In the genomic region with DNA sequence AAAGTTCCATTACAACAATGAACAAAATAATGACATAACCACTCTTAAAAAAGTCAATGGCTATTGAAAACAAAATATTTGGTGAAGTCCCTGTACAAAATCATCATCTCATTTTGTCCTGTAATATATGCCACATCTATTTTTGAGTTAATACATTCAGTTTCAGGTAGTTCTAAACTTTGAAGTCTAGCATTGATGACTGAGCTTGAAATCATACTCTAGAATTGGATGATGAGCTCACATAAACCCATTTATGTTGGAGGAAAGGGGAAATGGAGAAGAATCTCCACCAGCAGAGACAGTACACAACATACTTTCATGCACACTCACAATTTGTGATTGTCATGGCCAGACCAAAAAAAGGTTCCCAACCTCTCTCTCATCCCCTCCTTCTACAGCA, we compare ENCODE assay signal across 24 cellular contexts.
A peak's percentile ranks its signal among the peaks of the same experiment; 100 is the strongest.
DNase-seq lines count a peak whose midpoint lies in the region; ATAC-seq, FAIRE-seq and TF ChIP-seq lines count a peak whose summit lies in the region.
"Had no signal": no experiment of that assay in that cellular context is flagged by ENCODE, and none has a peak within 500 bp of the region (broad histone marks: within the 10 kb centered on the region; RNA-seq: fewer than 3 reads in every experiment).

No MANE protein-coding gene starts in this region.

- H3K4me1 Mint-ChIP-seq in CD4-positive, alpha-beta memory T cell: no peaks in the 10 kb centered on the region
- H3K4me1 Mint-ChIP-seq: B cell; CD8-positive, alpha-beta memory T cell had no signal

- no peak for ATAC-seq in RWPE2 (ENCODE audit: low read depth)

- H3K9me3 ChIP-seq in RWPE2 (ENCODE audit: severe bottlenecking) (no peaks in the 10 kb centered on the region), mammary epithelial cell (replicated peaks; ENCODE audit: insufficient read depth, low read length) (no peaks in the 10 kb centered on the region), keratinocyte (ENCODE audit: control insufficient read depth, low read depth, low read length) (no peaks in the 10 kb centered on the region)
- H3K9me3 ChIP-seq in CD4-positive, alpha-beta memory T cell (ENCODE audit: control insufficient read depth in 1 of 2, low read length in 2 of 2): no peaks in the 10 kb centered on the region
- H3K9me3 ChIP-seq: BLaER1 treated with 17β-estradiol and CSF1 and Interleukin-3, amounts not matched to agents 10 nM and 100 nM had no signal

- peaks cover 4 to 28% (median 11%) of the 10 kb centered on the region in 8 donors for H3K9me3 Mint-ChIP-seq in CD4-positive, alpha-beta memory T cell

- dilution Hi-C loops in mammary epithelial cell (cut with HindIII; ENCODE audit: low sequenced_read_pairs) (no loop called here), keratinocyte (cut with MboI; ENCODE audit: extremely low pct_ligation_motif_present, low sequenced_read_pairs) (no loop called here)

- no TSS peak for BruUV-seq in mammary epithelial cell (replicated peaks; lab: Mats Ljungman, UMichigan)

- peaks cover 24% of the 10 kb centered on the region for H3K4me1 ChIP-seq in RWPE2 (ENCODE audit: insufficient read depth, poor library complexity, severe bottlenecking)
- H3K4me1 ChIP-seq in mammary epithelial cell (ENCODE audit: insufficient read depth, low read length): peaks cover 17% of the 10 kb centered on the region
- peaks cover 15% of the 10 kb centered on the region for H3K4me1 ChIP-seq in keratinocyte (ENCODE audit: control insufficient read depth, extremely low read depth, insufficient read depth, low read length)
- H3K4me1 ChIP-seq in CD4-positive, alpha-beta memory T cell (ENCODE audit: insufficient read depth, low read length): no peaks in the 10 kb centered on the region

- H3K27me3 ChIP-seq in RWPE2 (ENCODE audit: insufficient read depth, poor library complexity, severe bottlenecking) (no peaks in the 10 kb centered on the region), mammary epithelial cell (ENCODE audit: insufficient read depth, low read length) (no peaks in the 10 kb centered on the region), keratinocyte (ENCODE audit: control insufficient read depth, extremely low read depth, insufficient read depth, low read length) (no peaks in the 10 kb centered on the region)
- H3K27me3 ChIP-seq in CD4-positive, alpha-beta memory T cell (ENCODE audit: insufficient read depth, low read length): no peaks in the 10 kb centered on the region
- H3K27me3 ChIP-seq: BLaER1 treated with 17β-estradiol and CSF1 and Interleukin-3, amounts not matched to agents 10 nM and 100 nM had no signal

- TF ChIP-seq CTCF in GM13977 (IDR thresholded peaks at IDR 0.05; ENCODE audit: extremely low read depth, insufficient read depth, missing control alignments): no peak
- TF ChIP-seq CTCF in RWPE2 (IDR thresholded peaks at IDR 0.05; ENCODE audit: poor library complexity, severe bottlenecking): no peak
- no peak for TF ChIP-seq CTCF in mammary epithelial cell (conservative IDR thresholded peaks at IDR 0.05 in 1 of 2, IDR thresholded peaks at IDR 0.05 in 1 of 2; ENCODE audit: extremely low read depth in 1 of 2, insufficient read depth in 1 of 2, low read depth in 1 of 2, low read length in 2 of 2)
- no peak for TF ChIP-seq CTCF in keratinocyte (optimal IDR thresholded peaks at IDR 0.05 in 1 of 3, IDR thresholded peaks at IDR 0.05 in 1 of 3, conservative IDR thresholded peaks at IDR 0.05 in 1 of 3; ENCODE audit: extremely low read depth in 1 of 3, insufficient read depth in 2 of 3, low read length in 3 of 3)

- H3K9ac ChIP-seq in mammary epithelial cell (ENCODE audit: insufficient read depth, low read length) (no peak overlapping the region), keratinocyte (ENCODE audit: control insufficient read depth, extremely low read depth, insufficient read depth, low read length) (no peak overlapping the region)
- H3K9ac ChIP-seq: BLaER1 treated with 17β-estradiol and CSF1 and Interleukin-3, amounts not matched to agents 10 nM and 100 nM had no signal

- intact Hi-C loops in mammary epithelial cell (cut with micrococcal nuclease): no loop called here
- intact Hi-C loops in CD4-positive, alpha-beta memory T cell (cut with micrococcal nuclease): no loop called here

- H4K20me1 ChIP-seq in mammary epithelial cell (ENCODE audit: insufficient read depth, low read length) (no peaks in the 10 kb centered on the region), keratinocyte (ENCODE audit: control insufficient read depth, extremely low read depth, insufficient read depth, low read length) (no peaks in the 10 kb centered on the region)
- H4K20me1 ChIP-seq: BLaER1 treated with 17β-estradiol and CSF1 and Interleukin-3, amounts not matched to agents 10 nM and 100 nM had no signal

- H3K4me3 ChIP-seq in RWPE2 (ENCODE audit: severe bottlenecking) (no peak overlapping the region), mammary epithelial cell (replicated peaks in 1 of 3; ENCODE audit: insufficient read depth in 1 of 3, low read depth in 2 of 3, low read length in 3 of 3) (no peak overlapping the region), keratinocyte (ENCODE audit: control insufficient read depth in 2 of 3, extremely low read depth in 1 of 3, insufficient read depth in 2 of 3, low read depth in 1 of 3, low read length in 3 of 3) (no peak overlapping the region)
- no peak overlapping the region for H3K4me3 ChIP-seq in CD4-positive, alpha-beta memory T cell (ENCODE audit: low read length in 2 of 2)
- H3K4me3 ChIP-seq: BLaER1 treated with 17β-estradiol and CSF1 and Interleukin-3, amounts not matched to agents 10 nM and 100 nM had no signal

- H2AFZ ChIP-seq in mammary epithelial cell (ENCODE audit: low read depth, low read length) (peak overlapping the region; percentile 67), keratinocyte (ENCODE audit: control insufficient read depth, low read length) (peak overlapping the region; percentile 21)

- FAIRE-seq in keratinocyte (lab: Jason Lieb, UNC) (no peak), frontal cortex (lab: Jason Lieb, UNC) (no peak)
- FAIRE-seq: A204.1, GM12891, GM18507 had no signal

- H3K4me3 Mint-ChIP-seq in CD4-positive, alpha-beta memory T cell: no peak overlapping the region
- H3K4me3 Mint-ChIP-seq: B cell; CD4-positive, alpha-beta T cell; CD8-positive, alpha-beta memory T cell had no signal

- H3K79me2 ChIP-seq in mammary epithelial cell (ENCODE audit: insufficient read depth, low read length) (no peaks in the 10 kb centered on the region), keratinocyte (ENCODE audit: control insufficient read depth, insufficient read depth, low read length) (no peaks in the 10 kb centered on the region)

- CTCF ChIA-PET in mammary epithelial cell (lab: Charles Lee; ENCODE audit: low non-redundant PET): no interaction called here
- CTCF ChIA-PET in CD4-positive, alpha-beta memory T cell (lab: Charles Lee; ENCODE audit: partially characterized antibody): no interaction called here

- H3K36me3 ChIP-seq in RWPE2 (ENCODE audit: low read depth) (no peaks in the 10 kb centered on the region), mammary epithelial cell (ENCODE audit: insufficient read depth, low read length) (no peaks in the 10 kb centered on the region), keratinocyte (ENCODE audit: control insufficient read depth in 2 of 2, extremely low read depth in 1 of 2, insufficient read depth in 2 of 2, low read length in 2 of 2) (no peaks in the 10 kb centered on the region)
- no peaks in the 10 kb centered on the region for H3K36me3 ChIP-seq in CD4-positive, alpha-beta memory T cell (ENCODE audit: insufficient read depth, low read length)
- H3K36me3 ChIP-seq: BLaER1 treated with 17β-estradiol and CSF1 and Interleukin-3, amounts not matched to agents 10 nM and 100 nM had no signal

- DNase-seq in GM13977 (ENCODE audit: low spot score) (peak; percentile 5), RWPE2 (ENCODE audit: low spot score) (no peak), mammary epithelial cell (no peak), keratinocyte (ENCODE audit: low read depth, low spot score) (no peak), Ammon's horn (ENCODE audit: low spot score) (no peak), frontal cortex (ENCODE audit: low spot score in 2 of 2) (no peak)
- no peak for DNase-seq in CD4-positive, alpha-beta memory T cell
- DNase-seq: 8988T; ACHN; CD4-positive, alpha-beta T cell; CD8-positive, alpha-beta memory T cell; COR-L47; DMS 273 treated with DMSO at 0.1 percent for 48 hours; DMS153; DMS79; DND-41; EL; GDM1 had no signal

- H3K27ac Mint-ChIP-seq in CD4-positive, alpha-beta memory T cell: no peak overlapping the region
- H3K27ac Mint-ChIP-seq: B cell; CD4-positive, alpha-beta T cell; CD8-positive, alpha-beta memory T cell had no signal

- in situ Hi-C loops in GM13977 (cut with MboI; ENCODE audit: low pct_unique_long_range_greater_than_20kb, low sequenced_read_pairs, unreplicated experiment): no loop called here
- in situ Hi-C loops in mammary epithelial cell (cut with MboI; ENCODE audit: low sequenced_read_pairs in 2 of 2): no loop called here

- peak overlapping the region; percentile 53 for H3K27ac ChIP-seq in RWPE2 (ENCODE audit: poor library complexity, severe bottlenecking)
- H3K27ac ChIP-seq in mammary epithelial cell (ENCODE audit: insufficient read depth, low read depth, low read length): peak overlapping the region; percentile 88
- peak overlapping the region; percentile 4 for H3K27ac ChIP-seq in keratinocyte (ENCODE audit: control insufficient read depth, insufficient read depth, low read length)
- H3K27ac ChIP-seq in CD4-positive, alpha-beta memory T cell (ENCODE audit: low read depth, low read length): no peak overlapping the region
- H3K27ac ChIP-seq: BLaER1 treated with 17β-estradiol and CSF1 and Interleukin-3, amounts not matched to agents 10 nM and 100 nM; C4-2B had no signal

- peaks cover 1 to 6% of the 10 kb centered on the region in 2 donors for H3K27me3 Mint-ChIP-seq in CD4-positive, alpha-beta memory T cell
- H3K27me3 Mint-ChIP-seq: B cell; CD4-positive, alpha-beta T cell had no signal

- H3K4me2 ChIP-seq in mammary epithelial cell (ENCODE audit: insufficient read depth, low read depth, low read length) (peak overlapping the region; percentile 64), keratinocyte (ENCODE audit: control insufficient read depth, extremely low read depth, insufficient read depth, low read depth, low read length) (no peak overlapping the region)
- H3K4me2 ChIP-seq: BLaER1 treated with 17β-estradiol and CSF1 and Interleukin-3, amounts not matched to agents 10 nM and 100 nM had no signal

- peaks cover 0 to 2% of the 10 kb centered on the region in 2 donors for H3K36me3 Mint-ChIP-seq in CD4-positive, alpha-beta memory T cell
- H3K36me3 Mint-ChIP-seq: CD8-positive, alpha-beta memory T cell had no signal

- no peaks in the 10 kb centered on the region for H3K9me1 ChIP-seq in keratinocyte (ENCODE audit: control insufficient read depth, extremely low read depth, insufficient read depth, low read length)

- POLR2A ChIA-PET in CD4-positive, alpha-beta memory T cell (lab: Charles Lee; ENCODE audit: partially characterized antibody): no interaction called here
